ENCODE assay signal across 3 cellular contexts in genomic region chr2:118084483-118085089, GRCh38.
TF ChIP-seq lines count a peak whose summit lies in the region.

No MANE protein-coding gene starts in this region.

TF ChIP-seq in GM23338, 12 proteins besides CTCF, POLR2A, EP300 and RAD21 (continues in another document):
- TF ChIP-seq NANOG (IDR thresholded peaks at IDR 0.05; ENCODE audit: borderline replicate concordance) (no peak), EZH2 (IDR thresholded peaks at IDR 0.05; ENCODE audit: low read depth, unreplicated experiment) (no peak), ZNF114 (CRISPR knock-in tag; IDR thresholded peaks at IDR 0.05) (no peak), ETS1 (IDR thresholded peaks at IDR 0.05) (no peak), REST (IDR thresholded peaks at IDR 0.05; ENCODE audit: unreplicated experiment) (no peak), POLR2AphosphoS5 (IDR thresholded peaks at IDR 0.05; ENCODE audit: low read depth) (no peak), CREB1 (CRISPR knock-in tag; IDR thresholded peaks at IDR 0.05; ENCODE audit: low read depth) (no peak), ZNF331 (CRISPR knock-in tag; IDR thresholded peaks at IDR 0.05; ENCODE audit: low read depth) (no peak)

TF ChIP-seq in H1, 55 proteins besides CTCF, POLR2A, EP300 and RAD21:
- TF ChIP-seq EGR1 (IDR thresholded peaks at IDR 0.05; ENCODE audit: borderline replicate concordance, low read depth, low read length) (no peak), CBX5 (IDR thresholded peaks at IDR 0.05; ENCODE audit: low read depth, low read length) (no peak), HDAC6 (IDR thresholded peaks at IDR 0.05; ENCODE audit: low read depth, low read length) (no peak), CTBP2 (IDR thresholded peaks at IDR 0.05; ENCODE audit: borderline replicate concordance, insufficient read depth, insufficient read length, low read length) (no peak), KDM1A (IDR thresholded peaks at IDR 0.05; ENCODE audit: borderline replicate concordance, low read length) (no peak), PHF8 (conservative IDR thresholded peaks at IDR 0.05; ENCODE audit: low read depth, low read length) (no peak), RFX5 (IDR thresholded peaks at IDR 0.05; ENCODE audit: borderline replicate concordance, low read depth, low read length) (no peak), TCF12 (IDR thresholded peaks at IDR 0.05; ENCODE audit: low read depth, low read length) (no peak), HDAC2 (IDR thresholded peaks at IDR 0.05; ENCODE audit: borderline replicate concordance in 1 of 2, low read depth in 2 of 2, low read length in 2 of 2) (no peak), CBX8 (IDR thresholded peaks at IDR 0.05; ENCODE audit: borderline replicate concordance, low read depth, low read length) (no peak), BCL11A (IDR thresholded peaks at IDR 0.05; ENCODE audit: low read depth in 2 of 2, low read length in 2 of 2) (no peak), BRCA1 (IDR thresholded peaks at IDR 0.05; ENCODE audit: low read depth, low read length) (no peak), EZH2 (IDR thresholded peaks at IDR 0.05; ENCODE audit: low read depth, low read length, severe bottlenecking) (no peak), MAX (IDR thresholded peaks at IDR 0.05) (no peak), ATF3 (IDR thresholded peaks at IDR 0.05; ENCODE audit: insufficient read depth, low read depth, low read length) (no peak), TAF7 (optimal IDR thresholded peaks at IDR 0.05; ENCODE audit: borderline replicate concordance, low read depth, low read length) (no peak)
TF ChIP-seq in H1: peak in this region for 0.

TF ChIP-seq in liver, 16 proteins besides CTCF, POLR2A, EP300 and RAD21:
- TF ChIP-seq NR2F2 (IDR thresholded peaks at IDR 0.05) (no peak), TAF1 (conservative IDR thresholded peaks at IDR 0.05) (no peak), MAX (IDR thresholded peaks at IDR 0.05) (no peak), REST (IDR thresholded peaks at IDR 0.05) (no peak), RXRA (IDR thresholded peaks at IDR 0.05) (no peak), ATF3 (IDR thresholded peaks at IDR 0.05) (no peak), YY1 (IDR thresholded peaks at IDR 0.05) (no peak), EGR1 (IDR thresholded peaks at IDR 0.05; ENCODE audit: low read depth in 2 of 2) (no peak), FOXA2 (IDR thresholded peaks at IDR 0.05) (no peak), GABPA (IDR thresholded peaks at IDR 0.05 in 1 of 2, conservative IDR thresholded peaks at IDR 0.05 in 1 of 2) (no peak), SP1 (IDR thresholded peaks at IDR 0.05) (no peak), FOXA1 (IDR thresholded peaks at IDR 0.05) (no peak), JUND (IDR thresholded peaks at IDR 0.05) (no peak), HNF4A (conservative IDR thresholded peaks at IDR 0.05) (no peak), ZBTB33 (IDR thresholded peaks at IDR 0.05) (no peak), HNF4G (IDR thresholded peaks at IDR 0.05) (no peak)
